In genomic region chr15:61605343-61605742, GRCh38 we compare ENCODE assay signal across 28 cellular contexts.
"Had no signal": no experiment of that assay in that cellular context is flagged by ENCODE, and none has a peak within 500 bp of the region (broad histone marks: within the 10 kb centered on the region; RNA-seq: fewer than 3 reads in every experiment).

No MANE protein-coding gene starts in this region.

- H3K4me3 Mint-ChIP-seq: dendritic cell treated with granulocyte-macrophage colony-stimulating factor and Interleukin-4, amounts not matched to agents 40 ng/mL and 50 ng/mL, for 4 days; effector memory CD8-positive, alpha-beta T cell; endodermal cell; mesothelial cell of epicardium; naive B cell had no signal

- H3K27ac Mint-ChIP-seq: dendritic cell treated with granulocyte-macrophage colony-stimulating factor and Interleukin-4, amounts not matched to agents 40 ng/mL and 50 ng/mL, for 4 days; effector memory CD8-positive, alpha-beta T cell; endodermal cell; mesothelial cell of epicardium; naive B cell had no signal

- H3K27me3 ChIP-seq: colonic mucosa, esophagus squamous epithelium, gastrocnemius medialis, left lung had no signal

- H3K27ac ChIP-seq: colonic mucosa, epithelial cell of prostate, esophagus squamous epithelium, gastrocnemius medialis, heart right ventricle, left lung, lower lobe of right lung had no signal

- DNase-seq: colonic mucosa; cortex of kidney; effector CD8-positive, alpha-beta T cell; effector memory CD8-positive, alpha-beta T cell; endodermal cell; erythroblast; esophagus squamous epithelium; foreskin fibroblast; foreskin melanocyte; gastrocnemius medialis; glutamatergic neuron; head of caudate nucleus; heart right ventricle; hippocampal formation; left cardiac atrium; left lung; left ventricle myocardium superior; lower lobe of right lung; mesenchymal stem cell; mucosa of descending colon; naive B cell had no signal

- H3K36me3 Mint-ChIP-seq: mesothelial cell of epicardium, naive B cell had no signal

- H3K4me1 ChIP-seq: colonic mucosa, esophagus squamous epithelium, gastrocnemius medialis, heart right ventricle, left lung, lower lobe of right lung had no signal

- H3K4me3 ChIP-seq: colonic mucosa, esophagus squamous epithelium, gastrocnemius medialis, heart right ventricle, left lung, lower lobe of right lung, mucosa of descending colon had no signal

- H3K27me3 Mint-ChIP-seq: dendritic cell treated with granulocyte-macrophage colony-stimulating factor and Interleukin-4, amounts not matched to agents 40 ng/mL and 50 ng/mL, for 4 days had no signal

- FAIRE-seq: endometrium, islet of Langerhans, keratinocyte had no signal

- H3K9me3 Mint-ChIP-seq: dendritic cell treated with granulocyte-macrophage colony-stimulating factor and Interleukin-4, amounts not matched to agents 40 ng/mL and 50 ng/mL, for 4 days; endodermal cell; mesothelial cell of epicardium had no signal

- H3K36me3 ChIP-seq: colonic mucosa, esophagus squamous epithelium, gastrocnemius medialis, heart right ventricle, left lung, lower lobe of right lung had no signal

- H3K9me3 ChIP-seq: colonic mucosa, esophagus squamous epithelium, gastrocnemius medialis, left lung, lower lobe of right lung, mucosa of descending colon had no signal

- ATAC-seq: effector memory CD8-positive, alpha-beta T cell; esophagus mucosa; gastrocnemius medialis; heart right ventricle; left cardiac atrium; left lung; left ventricle myocardium superior; lower lobe of right lung; mucosa of descending colon had no signal

- H3K4me1 Mint-ChIP-seq: endodermal cell, mesothelial cell of epicardium, naive B cell had no signal
